ENCODE assay signal across 8 cellular contexts in genomic region chr10:7819126-7819470, GRCh38. TPM values are rescaled to one million over a fixed set of nuclear protein-coding genes. Genes with fewer than 3 reads are reported as not detected.
DNase-seq lines count a peak whose midpoint lies in the region; ATAC-seq, FAIRE-seq and TF ChIP-seq lines count a peak whose summit lies in the region.

No MANE protein-coding gene starts in this region.

- H3K4me3 ChIP-seq in cardiac fibroblast (replicated peaks in 1 of 2; ENCODE audit: low read depth in 2 of 2, low read length in 2 of 2) (peak overlapping the region; percentile 96 to 97), small intestine (ENCODE audit: low read depth in 1 of 2, low read length in 2 of 2) (peak overlapping the region; percentile 79 to 88)

- H3K27me3 ChIP-seq in small intestine (ENCODE audit: control insufficient read depth in 2 of 2, insufficient read depth in 2 of 2, low read length in 2 of 2) = no peaks in the 10 kb centered on the region

- peak; percentile 54 for ATAC-seq in GM19351 (IDR thresholded peaks at IDR 0.05; ENCODE audit: unreplicated experiment)
- ATAC-seq in HG03432 (IDR thresholded peaks at IDR 0.05; ENCODE audit: unreplicated experiment) = peak; percentile 51
- peak; percentile 86 for ATAC-seq in SK-N-SH treated with all-trans-retinoic acid at 6 μM for 48 hours

- in situ Hi-C loops in Caki2 (cut with HindIII; ENCODE audit: low pct_unique_long_range_greater_than_20kb, low sequenced_read_pairs) = no loop called here

- H3K27ac ChIP-seq in small intestine (ENCODE audit: low read depth in 1 of 2, low read length in 1 of 2) = peak overlapping the region in 1 of 2 donors; percentile 84

- WGBS in small intestine, 3 donors = 0 to 1% (median 1%) methylated on average over 17 of the region's 17 CpGs

- DNase-seq in Caki2 (ENCODE audit: low read depth) (peak; percentile 57), cardiac fibroblast (ENCODE audit: low read depth in 2 of 2) (peak; percentile 53 to 59), islet precursor cell (peak; percentile 78), small intestine (peak; percentile 54)
- DNase-seq in activated CD4-positive, CD25-positive, alpha-beta regulatory T cell treated with anti-CD3 and anti-CD28 coated beads, Interleukin-2, amount 50 U/mL, for 72 hours = no peak

- FAIRE-seq in small intestine (lab: Jason Lieb, UNC) = no peak

- TF ChIP-seq CTCF in cardiac fibroblast (IDR thresholded peaks at IDR 0.05; ENCODE audit: low read depth, low read length) = peak; percentile 52

- H3K36me3 ChIP-seq in small intestine (ENCODE audit: control insufficient read depth in 2 of 2, insufficient read depth in 2 of 2, low read length in 2 of 2) = no peaks in the 10 kb centered on the region

- peaks cover 0 to 8% of the 10 kb centered on the region in 2 donors for H3K4me1 ChIP-seq in small intestine (ENCODE audit: control insufficient read depth in 2 of 2, insufficient read depth in 1 of 2, low read depth in 1 of 2, low read length in 1 of 2)

- no peaks in the 10 kb centered on the region for H3K9me3 ChIP-seq in small intestine (ENCODE audit: control insufficient read depth, low read depth)

TF ChIP-seq in SK-N-SH treated with all-trans-retinoic acid at 6 μM for 48 hours, 23 proteins besides CTCF, POLR2A, EP300 and RAD21:
- no peak for TF ChIP-seq GLIS3 (CRISPR knock-in tag; IDR thresholded peaks at IDR 0.05)
- TF ChIP-seq BACH2 (CRISPR knock-in tag; IDR thresholded peaks at IDR 0.05; ENCODE audit: borderline replicate concordance) = no peak
- no peak for TF ChIP-seq CSRNP3 (CRISPR knock-in tag; IDR thresholded peaks at IDR 0.05)
- TF ChIP-seq ZC3H10 (CRISPR knock-in tag; IDR thresholded peaks at IDR 0.05) = no peak
- no peak for TF ChIP-seq TOX (CRISPR knock-in tag; IDR thresholded peaks at IDR 0.05; ENCODE audit: borderline replicate concordance)
- TF ChIP-seq ZNF565 (CRISPR knock-in tag; conservative IDR thresholded peaks at IDR 0.05; ENCODE audit: low read depth) = no peak

RNA-seq across cellular contexts. Expression of gene TAF3, which starts 0.8 kb away (rescaled TPM):
- total RNA-seq in Caki2 (2014; rRNA removed; shearing (Covaris generic); ENCODE audit: low replicate concordance) = 1.0 and 1.3 TPM in 2 replicates
- 1 to 10 TPM; 3.4 to 5.4 (median 3.8) TPM for polyA plus RNA-seq in small intestine

RNA-seq across cellular contexts. Expression of gene ATP5F1C, which starts 31.1 kb away (rescaled TPM):
- 573 and 677 TPM in 2 replicates for total RNA-seq in Caki2 (2014; rRNA removed; shearing (Covaris generic); ENCODE audit: low replicate concordance)
- 1,000 to 10,000 TPM in 1 of 3 donors, 100 to 1,000 TPM in 2; 479 to 1,460 (median 744) TPM for polyA plus RNA-seq in small intestine

RNA-seq across cellular contexts. Expression of gene KIN, which starts 31.3 kb away (rescaled TPM):
- total RNA-seq in Caki2 (2014; rRNA removed; shearing (Covaris generic); ENCODE audit: low replicate concordance) = 28.2 and 34.5 TPM in 2 replicates
- 10 to 100 TPM in 1 of 3 donors, 1 to 10 TPM in 2; 7.0 to 12.7 (median 7.3) TPM for polyA plus RNA-seq in small intestine
